In genomic region chr6:166351715-166352285, GRCh38 we compare ENCODE assay signal across 8 cellular contexts. TPM values are rescaled to one million over a fixed set of nuclear protein-coding genes. Genes with fewer than 3 reads are reported as not detected.
A peak's percentile ranks its signal among the peaks of the same experiment; 100 is the strongest.
DNase-seq lines count a peak whose midpoint lies in the region; ATAC-seq and TF ChIP-seq lines count a peak whose summit lies in the region.

No MANE protein-coding gene starts in this region.

- peak; percentile 100 for ATAC-seq in GM21381 (IDR thresholded peaks at IDR 0.05; ENCODE audit: unreplicated experiment)
- peak; percentile 92 for ATAC-seq in HG03520 (IDR thresholded peaks at IDR 0.05; ENCODE audit: unreplicated experiment)
- ATAC-seq in RWPE2 (ENCODE audit: low read depth) = peak; percentile 71
- peak; percentile 99 for ATAC-seq in left colon
- no peak for ATAC-seq in gastroesophageal sphincter

- peak; percentile 59 for DNase-seq in GF-D8 (lab: John Stamatoyannopoulos, UW)
- no peak for DNase-seq in RWPE2 (ENCODE audit: low spot score)
- peak; percentile 39 to 75 for DNase-seq in left colon
- no peak for DNase-seq in activated naive CD4-positive, alpha-beta T cell treated with anti-CD3 and anti-CD28 coated beads, Interleukin-2, amount 50 U/mL, for 16 hours
- DNase-seq in stimulated activated naive CD4-positive, alpha-beta T cell (lab: John Stamatoyannopoulos, UW) = no peak

- no peaks in the 10 kb centered on the region for H3K27me3 ChIP-seq in RWPE2 (ENCODE audit: insufficient read depth, poor library complexity, severe bottlenecking)
- H3K27me3 ChIP-seq in gastroesophageal sphincter = peaks cover 4% of the 10 kb centered on the region

- H3K4me1 ChIP-seq in RWPE2 (ENCODE audit: insufficient read depth, poor library complexity, severe bottlenecking) = peaks cover 7% of the 10 kb centered on the region
- peaks cover 0 to 4% (median 0%) of the 10 kb centered on the region in 3 donors for H3K4me1 ChIP-seq in gastroesophageal sphincter

- no peak for TF ChIP-seq CTCF in RWPE2 (IDR thresholded peaks at IDR 0.05; ENCODE audit: poor library complexity, severe bottlenecking)
- TF ChIP-seq CTCF in gastroesophageal sphincter (IDR thresholded peaks at IDR 0.05) = no peak

- H3K9me3 ChIP-seq in RWPE2 (ENCODE audit: severe bottlenecking) (no peaks in the 10 kb centered on the region), gastroesophageal sphincter (no peaks in the 10 kb centered on the region)

- TF ChIP-seq POLR2A in gastroesophageal sphincter (IDR thresholded peaks at IDR 0.05) = no peak

- intact Hi-C loops in left colon (cut with DNase I, micrococcal nuclease) = no loop called here

- 25 to 27% methylated on average over 4 of the region's 4 CpGs for WGBS in gastroesophageal sphincter (ENCODE audit: low coverage in 1 of 2), 2 donors

- H3K36me3 ChIP-seq in RWPE2 (ENCODE audit: low read depth) (no peaks in the 10 kb centered on the region), gastroesophageal sphincter (no peaks in the 10 kb centered on the region)

- H3K4me3 ChIP-seq in RWPE2 (ENCODE audit: severe bottlenecking) (no peak overlapping the region), gastroesophageal sphincter (no peak overlapping the region)

- no peak overlapping the region for H3K27ac ChIP-seq in RWPE2 (ENCODE audit: poor library complexity, severe bottlenecking)
- no peak overlapping the region for H3K27ac ChIP-seq in gastroesophageal sphincter

- no peak for TF ChIP-seq EP300 in gastroesophageal sphincter (IDR thresholded peaks at IDR 0.05)

RNA-seq across cellular contexts. Expression of gene SFT2D1, which starts 9.5 kb away (rescaled TPM):
- total RNA-seq in left colon (10 to 100 TPM; 57.7 to 64.7 TPM), gastroesophageal sphincter (10 to 100 TPM; 21.4 to 32.2 (median 26.1) TPM)

RNA-seq across cellular contexts. Expression of gene MPC1, which starts 30.9 kb away (rescaled TPM):
- total RNA-seq in left colon (100 to 1,000 TPM; 124 to 152 TPM), gastroesophageal sphincter (10 to 100 TPM; 57.9 to 93.2 (median 72.8) TPM)

RNA-seq across cellular contexts. Expression of gene PRR18, which starts 43.6 kb away (rescaled TPM):
- total RNA-seq in left colon (not detected), gastroesophageal sphincter (not detected)

Comparison
In these comparisons a context has a peak if more than half of its experiments do, and no peak if none do; other contexts are left out.
1. DNase-seq: peak in GF-D8 (single experiment) and left colon (2 of 2); none in RWPE2 (single experiment), activated naive CD4-positive, alpha-beta T cell treated with anti-CD3 and anti-CD28 coated beads, Interleukin-2, amount 50 U/mL, for 16 hours (single experiment) and stimulated activated naive CD4-positive, alpha-beta T cell (0 of 6).